6 cellular contexts compared by ENCODE assay signal in the genomic region with DNA sequence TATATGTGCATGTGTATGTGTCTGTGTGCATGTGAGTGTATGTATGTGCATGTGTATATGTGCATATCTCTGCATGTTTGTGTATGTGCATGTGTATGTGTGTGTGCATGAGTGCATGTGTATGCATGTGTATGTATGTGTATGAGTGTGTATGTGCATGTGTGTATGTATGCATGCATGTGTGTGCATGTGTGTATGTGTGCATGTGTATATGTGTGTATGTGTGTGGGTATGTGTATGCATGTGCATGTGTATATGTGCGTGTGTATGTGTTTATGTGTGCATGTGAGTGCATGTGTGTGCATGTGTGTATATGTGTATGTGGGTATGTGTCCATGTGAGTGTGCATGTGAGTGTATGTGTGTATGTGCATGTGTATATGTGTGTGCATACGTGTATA. TPM values are rescaled to one million over a fixed set of nuclear protein-coding genes. Genes with fewer than 3 reads are reported as not detected.
"Had no signal": no experiment of that assay in that cellular context is flagged by ENCODE, and none has a peak within 500 bp of the region (broad histone marks: within the 10 kb centered on the region; RNA-seq: fewer than 3 reads in every experiment).

No MANE protein-coding gene starts in this region.

RNA-seq across cellular contexts. Expression of a gene that starts 24.6 kb away (rescaled TPM):
- total RNA-seq: kidney epithelial cell, left lobe of liver, lung microvascular endothelial cell, mammary epithelial cell, mononuclear cell had no signal
- polyA plus RNA-seq: keratinocyte, mammary epithelial cell had no signal
